In the genomic region with DNA sequence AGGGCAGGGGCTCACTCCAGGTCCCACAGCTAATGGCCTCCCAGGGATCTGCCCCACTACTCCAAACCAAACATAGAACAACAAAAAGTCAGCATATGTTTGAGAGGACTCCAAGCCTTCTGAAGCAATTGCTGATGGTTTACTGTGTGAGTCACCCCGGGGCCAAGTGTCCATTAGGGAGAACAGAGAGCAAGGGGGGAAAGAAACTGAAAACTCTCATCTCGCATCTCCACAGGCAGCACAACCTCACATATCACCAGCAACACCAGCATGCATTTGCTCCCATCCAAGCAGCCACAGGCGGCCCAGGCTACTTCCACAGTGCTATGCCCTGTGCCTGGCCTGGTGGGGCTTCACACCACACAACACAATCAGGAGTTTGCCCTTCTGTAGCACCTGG, we compare ENCODE assay signal across 9 cellular contexts. TPM values are rescaled to one million over a fixed set of nuclear protein-coding genes. Genes with fewer than 3 reads are reported as not detected.
DNase-seq lines count a peak whose midpoint lies in the region; ATAC-seq and TF ChIP-seq lines count a peak whose summit lies in the region.
"Had no signal": no experiment of that assay in that cellular context is flagged by ENCODE, and none has a peak within 500 bp of the region (broad histone marks: within the 10 kb centered on the region; RNA-seq: fewer than 3 reads in every experiment).

No MANE protein-coding gene starts in this region.

- H3K36me3 Mint-ChIP-seq in central memory CD8-positive, alpha-beta T cell (ENCODE audit: insufficient read depth): peaks cover 5% of the 10 kb centered on the region

- H3K4me3 ChIP-seq in NB4 (ENCODE audit: low read depth, low read length): no peak overlapping the region
- H3K4me3 ChIP-seq in lower lobe of right lung: no peak overlapping the region
- H3K4me3 ChIP-seq in thyroid gland (replicated peaks in 1 of 3): no peak overlapping the region
- H3K4me3 ChIP-seq: SJSA1 had no signal

- DNase-seq in NB4 (ENCODE audit: low read depth) (peak; percentile 81), lower lobe of right lung (no peak), thyroid gland (peak; percentile 69)
- DNase-seq in central memory CD8-positive, alpha-beta T cell (ENCODE audit: low spot score in 2 of 2): no peak
- DNase-seq in stimulated activated naive CD4-positive, alpha-beta T cell treated with Interleukin-2 at 50 U/mL for 16 hours (lab: John Stamatoyannopoulos, UW): no peak

- peaks cover 19% of the 10 kb centered on the region for H3K36me3 ChIP-seq in lower lobe of right lung
- H3K36me3 ChIP-seq in thyroid gland: peaks cover 0 to 5% of the 10 kb centered on the region in 2 donors
- H3K36me3 ChIP-seq: SJSA1 had no signal

- no peak overlapping the region for H3K4me3 Mint-ChIP-seq in central memory CD8-positive, alpha-beta T cell

- peak overlapping the region; percentile 12 for H3K27ac Mint-ChIP-seq in central memory CD8-positive, alpha-beta T cell (ENCODE audit: low read depth)

- TF ChIP-seq POLR2A in NB4 (IDR thresholded peaks at IDR 0.05; ENCODE audit: extremely low read depth, insufficient read length) (no peak), thyroid gland (IDR thresholded peaks at IDR 0.05) (no peak)

- H3K4me1 ChIP-seq in lower lobe of right lung (peaks cover 95% of the 10 kb centered on the region), thyroid gland (peaks cover 87 to 100% of the 10 kb centered on the region in 2 donors)
- H3K4me1 ChIP-seq: SJSA1 had no signal

- H3K27me3 ChIP-seq in lower lobe of right lung (ENCODE audit: low read depth) (no peaks in the 10 kb centered on the region), thyroid gland (no peaks in the 10 kb centered on the region)
- H3K27me3 ChIP-seq: SJSA1 had no signal

- ATAC-seq in central memory CD8-positive, alpha-beta T cell (replicated peaks; ENCODE audit: extremely low read depth, poor library complexity, severe bottlenecking): no peak
- ATAC-seq in lower lobe of right lung (peak; percentile 58 to 68), GM19351 (IDR thresholded peaks at IDR 0.05; ENCODE audit: unreplicated experiment) (no peak), GM18520 (IDR thresholded peaks at IDR 0.05; ENCODE audit: unreplicated experiment) (no peak)

- peaks cover 69% of the 10 kb centered on the region for H3K4me1 Mint-ChIP-seq in central memory CD8-positive, alpha-beta T cell

- no peaks in the 10 kb centered on the region for H3K9me3 Mint-ChIP-seq in central memory CD8-positive, alpha-beta T cell

- H3K27me3 Mint-ChIP-seq in central memory CD8-positive, alpha-beta T cell: no peaks in the 10 kb centered on the region

- TF ChIP-seq CTCF in NB4 (IDR thresholded peaks at IDR 0.05; ENCODE audit: low read depth, low read length) (no peak), lower lobe of right lung (IDR thresholded peaks at IDR 0.05) (no peak), thyroid gland (IDR thresholded peaks at IDR 0.05) (no peak)

- intact Hi-C loops in lower lobe of right lung (cut with DNase I): no loop called here
- intact Hi-C loops in thyroid gland (cut with DNase I): no loop called here

- H3K9me3 ChIP-seq in lower lobe of right lung (no peaks in the 10 kb centered on the region), thyroid gland (no peaks in the 10 kb centered on the region)
- H3K9me3 ChIP-seq: SJSA1 had no signal

- 31 to 35% methylated on average over 3 of the region's 3 CpGs for WGBS in thyroid gland, 2 donors

- H3K27ac ChIP-seq in lower lobe of right lung: peak overlapping the region; percentile 78
- H3K27ac ChIP-seq in thyroid gland: peak overlapping the region; percentile 84 to 90 (median 86)
- H3K27ac ChIP-seq: epithelial cell of prostate, SJSA1 had no signal

RNA-seq across cellular contexts. Expression of gene CYRIA, which starts 39.1 kb away (rescaled TPM):
- total RNA-seq in lower lobe of right lung (29.4 TPM), thyroid gland (10 to 100 TPM; 33.6 to 79.0 (median 50.0) TPM)

Comparison
In these comparisons a context has a peak if more than half of its experiments do, and no peak if none do; other contexts are left out.
1. DNase-seq: peak in NB4 (single experiment) and thyroid gland (2 of 2); none in central memory CD8-positive, alpha-beta T cell (0 of 2), lower lobe of right lung (single experiment) and stimulated activated naive CD4-positive, alpha-beta T cell treated with Interleukin-2 at 50 U/mL for 16 hours (single experiment).
2. ATAC-seq: peak in lower lobe of right lung (2 of 2); none in central memory CD8-positive, alpha-beta T cell (single experiment), GM19351 (single experiment) and GM18520 (single experiment).